1 cellular context compared by ENCODE assay signal in the genomic region with DNA sequence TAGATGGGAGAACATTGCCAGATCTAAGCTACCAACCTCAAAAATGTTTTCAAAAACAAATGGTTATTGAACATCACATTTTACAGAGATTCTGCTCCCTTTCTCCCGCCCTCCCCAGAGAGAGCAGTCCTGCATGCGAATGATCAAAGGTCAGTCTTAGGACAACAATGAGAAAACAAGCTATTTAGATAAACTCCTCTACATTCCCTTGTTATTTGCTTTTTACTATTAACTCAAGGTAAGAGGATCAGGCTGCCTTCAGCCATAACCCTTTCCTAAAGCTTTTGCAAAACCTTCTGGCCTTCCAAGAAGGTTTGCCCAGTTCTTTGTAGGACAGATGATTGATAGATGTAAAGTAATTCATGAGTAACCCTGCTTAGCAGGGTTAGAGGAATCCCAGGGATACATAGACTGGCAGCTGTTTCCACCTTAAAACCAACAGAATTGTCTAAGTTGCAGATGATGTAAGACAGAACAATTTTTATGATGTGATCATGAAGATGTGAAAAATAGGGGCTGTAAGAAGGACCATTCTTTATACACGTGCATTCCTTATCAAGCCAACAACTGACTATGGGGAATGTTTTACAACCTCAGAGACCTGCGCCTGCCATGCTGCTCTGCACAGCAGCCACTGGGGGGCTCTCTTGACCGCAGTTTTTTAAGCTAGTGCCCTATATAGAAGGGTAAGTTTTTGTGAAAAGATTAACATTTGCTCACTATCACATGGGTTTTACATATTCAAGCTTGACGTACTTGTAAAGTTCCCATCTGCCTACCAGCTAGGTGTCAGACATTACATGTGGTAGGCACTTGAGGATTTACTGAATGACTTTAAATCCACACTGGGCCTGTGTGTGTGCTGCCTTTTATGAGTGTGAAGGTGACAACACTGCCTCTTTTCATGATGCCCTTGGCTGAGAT.
TF ChIP-seq lines count a peak whose summit lies in the region.

No MANE protein-coding gene starts in this region.

TF ChIP-seq in HepG2, 621 proteins besides CTCF, POLR2A, EP300 and RAD21 (continued from another document and continues in another):
- TF ChIP-seq, protein P1, sequence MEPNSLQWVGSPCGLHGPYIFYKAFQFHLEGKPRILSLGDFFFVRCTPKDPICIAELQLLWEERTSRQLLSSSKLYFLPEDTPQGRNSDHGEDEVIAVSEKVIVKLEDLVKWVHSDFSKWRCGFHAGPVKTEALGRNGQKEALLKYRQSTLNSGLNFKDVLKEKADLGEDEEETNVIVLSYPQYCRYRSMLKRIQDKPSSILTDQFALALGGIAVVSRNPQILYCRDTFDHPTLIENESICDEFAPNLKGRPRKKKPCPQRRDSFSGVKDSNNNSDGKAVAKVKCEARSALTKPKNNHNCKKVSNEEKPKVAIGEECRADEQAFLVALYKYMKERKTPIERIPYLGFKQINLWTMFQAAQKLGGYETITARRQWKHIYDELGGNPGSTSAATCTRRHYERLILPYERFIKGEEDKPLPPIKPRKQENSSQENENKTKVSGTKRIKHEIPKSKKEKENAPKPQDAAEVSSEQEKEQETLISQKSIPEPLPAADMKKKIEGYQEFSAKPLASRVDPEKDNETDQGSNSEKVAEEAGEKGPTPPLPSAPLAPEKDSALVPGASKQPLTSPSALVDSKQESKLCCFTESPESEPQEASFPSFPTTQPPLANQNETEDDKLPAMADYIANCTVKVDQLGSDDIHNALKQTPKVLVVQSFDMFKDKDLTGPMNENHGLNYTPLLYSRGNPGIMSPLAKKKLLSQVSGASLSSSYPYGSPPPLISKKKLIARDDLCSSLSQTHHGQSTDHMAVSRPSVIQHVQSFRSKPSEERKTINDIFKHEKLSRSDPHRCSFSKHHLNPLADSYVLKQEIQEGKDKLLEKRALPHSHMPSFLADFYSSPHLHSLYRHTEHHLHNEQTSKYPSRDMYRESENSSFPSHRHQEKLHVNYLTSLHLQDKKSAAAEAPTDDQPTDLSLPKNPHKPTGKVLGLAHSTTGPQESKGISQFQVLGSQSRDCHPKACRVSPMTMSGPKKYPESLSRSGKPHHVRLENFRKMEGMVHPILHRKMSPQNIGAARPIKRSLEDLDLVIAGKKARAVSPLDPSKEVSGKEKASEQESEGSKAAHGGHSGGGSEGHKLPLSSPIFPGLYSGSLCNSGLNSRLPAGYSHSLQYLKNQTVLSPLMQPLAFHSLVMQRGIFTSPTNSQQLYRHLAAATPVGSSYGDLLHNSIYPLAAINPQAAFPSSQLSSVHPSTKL (CRISPR knock-in tag; IDR thresholded peaks at IDR 0.05) = peak; percentile 63
- TF ChIP-seq MED1 (CRISPR knock-in tag; IDR thresholded peaks at IDR 0.05) (peak; percentile 30; the same call in 1 of the 2 replicates), ZSCAN21 (CRISPR knock-in tag; IDR thresholded peaks at IDR 0.05; ENCODE audit: borderline replicate concordance) (no peak), ZNF20 (CRISPR knock-in tag; IDR thresholded peaks at IDR 0.05) (no peak), ZNF598 (CRISPR knock-in tag; IDR thresholded peaks at IDR 0.05; ENCODE audit: borderline replicate concordance) (no peak), ZNF772 (CRISPR knock-in tag; IDR thresholded peaks at IDR 0.05) (no peak), KLF11 (CRISPR knock-in tag; IDR thresholded peaks at IDR 0.05) (no peak), ZNF766 (CRISPR knock-in tag; IDR thresholded peaks at IDR 0.05; ENCODE audit: borderline replicate concordance) (no peak), ZNF549 (CRISPR knock-in tag; IDR thresholded peaks at IDR 0.05) (no peak), ZNF513 (CRISPR knock-in tag; conservative IDR thresholded peaks at IDR 0.05) (no peak), ZNF431 (CRISPR knock-in tag; IDR thresholded peaks at IDR 0.05; ENCODE audit: borderline replicate concordance, low read depth) (no peak), GMEB1 (CRISPR knock-in tag; IDR thresholded peaks at IDR 0.05; ENCODE audit: borderline replicate concordance) (peak; percentile 29; the same call in 1 of the 2 replicates), ZNF7 (CRISPR knock-in tag; IDR thresholded peaks at IDR 0.05) (peak; percentile 64; the same call in 1 of the 2 replicates), YY1 (IDR thresholded peaks at IDR 0.05; ENCODE audit: insufficient read depth, insufficient replicate concordance, low read depth, low read length) (no peak), MZF1 (CRISPR knock-in tag; IDR thresholded peaks at IDR 0.05; ENCODE audit: borderline replicate concordance) (no peak), AKNA (CRISPR knock-in tag; IDR thresholded peaks at IDR 0.05; ENCODE audit: borderline replicate concordance) (no peak), TARDBP (CRISPR knock-in tag; IDR thresholded peaks at IDR 0.05) (no peak), ZNF143 (CRISPR knock-in tag; IDR thresholded peaks at IDR 0.05) (no peak), NPAS2 (CRISPR knock-in tag; IDR thresholded peaks at IDR 0.05; ENCODE audit: borderline replicate concordance) (no peak), JUNB (CRISPR knock-in tag; IDR thresholded peaks at IDR 0.05; ENCODE audit: borderline replicate concordance) (no peak), CBFB (CRISPR knock-in tag; IDR thresholded peaks at IDR 0.05) (no peak), THAP11 (CRISPR knock-in tag; IDR thresholded peaks at IDR 0.05) (peak; percentile 85), ZNF276 (CRISPR knock-in tag; IDR thresholded peaks at IDR 0.05; ENCODE audit: low read depth) (no peak), SMAD9 (CRISPR knock-in tag; IDR thresholded peaks at IDR 0.05) (no peak), RELA (CRISPR knock-in tag; IDR thresholded peaks at IDR 0.05) (no peak), RXRB (CRISPR knock-in tag; IDR thresholded peaks at IDR 0.05; ENCODE audit: borderline replicate concordance) (peak; percentile 21; the same call in 1 of the 2 replicates), ZNF292 (CRISPR knock-in tag; IDR thresholded peaks at IDR 0.05; ENCODE audit: borderline replicate concordance, low read depth) (peak; percentile 10; the same call in 1 of the 2 replicates), ZFP37 (CRISPR knock-in tag; IDR thresholded peaks at IDR 0.05; ENCODE audit: borderline replicate concordance) (no peak), NR3C1 (CRISPR knock-in tag; IDR thresholded peaks at IDR 0.05) (no peak), GFI1 (CRISPR knock-in tag; IDR thresholded peaks at IDR 0.05; ENCODE audit: borderline replicate concordance) (no peak), SNAPC4 (CRISPR knock-in tag; IDR thresholded peaks at IDR 0.05) (no peak), SP140L (CRISPR knock-in tag; IDR thresholded peaks at IDR 0.05; ENCODE audit: borderline replicate concordance) (no peak), MIXL1 (CRISPR knock-in tag; IDR thresholded peaks at IDR 0.05) (peak; percentile 53), U2AF1 (optimal IDR thresholded peaks at IDR 0.05; ENCODE audit: low read depth, low read length) (no peak)
- TF ChIP-seq, protein P2, sequence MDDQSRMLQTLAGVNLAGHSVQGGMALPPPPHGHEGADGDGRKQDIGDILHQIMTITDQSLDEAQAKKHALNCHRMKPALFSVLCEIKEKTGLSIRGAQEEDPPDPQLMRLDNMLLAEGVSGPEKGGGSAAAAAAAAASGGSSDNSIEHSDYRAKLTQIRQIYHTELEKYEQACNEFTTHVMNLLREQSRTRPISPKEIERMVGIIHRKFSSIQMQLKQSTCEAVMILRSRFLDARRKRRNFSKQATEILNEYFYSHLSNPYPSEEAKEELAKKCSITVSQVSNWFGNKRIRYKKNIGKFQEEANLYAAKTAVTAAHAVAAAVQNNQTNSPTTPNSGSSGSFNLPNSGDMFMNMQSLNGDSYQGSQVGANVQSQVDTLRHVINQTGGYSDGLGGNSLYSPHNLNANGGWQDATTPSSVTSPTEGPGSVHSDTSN (CRISPR knock-in tag; IDR thresholded peaks at IDR 0.05; ENCODE audit: borderline replicate concordance) = no peak
